24 cellular contexts compared by ENCODE assay signal in genomic region chr3:57934373-57934772, GRCh38.
"Had no signal": no experiment of that assay in that cellular context is flagged by ENCODE, and none has a peak within 500 bp of the region (broad histone marks: within the 10 kb centered on the region; RNA-seq: fewer than 3 reads in every experiment).

No MANE protein-coding gene starts in this region.

- H3K27me3 ChIP-seq: colonic mucosa, dorsolateral prefrontal cortex, esophagus muscularis mucosa, esophagus squamous epithelium, foreskin keratinocyte, gastrocnemius medialis, gastroesophageal sphincter, heart left ventricle, heart right ventricle had no signal

- H3K27ac ChIP-seq: colonic mucosa, coronary artery, dorsolateral prefrontal cortex, epithelial cell of prostate, esophagus squamous epithelium, foreskin keratinocyte, gastrocnemius medialis had no signal

- ATAC-seq: effector memory CD8-positive, alpha-beta T cell; esophagus mucosa; foreskin keratinocyte; gastrocnemius medialis; gastroesophageal sphincter; heart left ventricle; heart right ventricle had no signal

- H3K4me3 ChIP-seq: colonic mucosa, coronary artery, dorsolateral prefrontal cortex, esophagus muscularis mucosa, esophagus squamous epithelium, gastrocnemius medialis, gastroesophageal sphincter, heart left ventricle, heart right ventricle had no signal

- DNase-seq: colonic mucosa; cortex of kidney; dermis blood vessel endothelial cell; dorsolateral prefrontal cortex; effector CD4-positive, alpha-beta T cell; effector CD8-positive, alpha-beta T cell; effector memory CD4-positive, alpha-beta T cell; effector memory CD8-positive, alpha-beta T cell; endodermal cell; erythroblast; esophagus squamous epithelium; foreskin fibroblast; foreskin keratinocyte; foreskin melanocyte; gastrocnemius medialis; glutamatergic neuron; head of caudate nucleus; heart left ventricle; heart right ventricle had no signal

- H3K9me3 ChIP-seq: colonic mucosa, esophagus muscularis mucosa, esophagus squamous epithelium, gastrocnemius medialis, gastroesophageal sphincter, heart left ventricle, heart right ventricle had no signal

- H3K36me3 ChIP-seq: colonic mucosa had no signal

- H3K4me1 ChIP-seq: colonic mucosa, esophagus squamous epithelium, foreskin keratinocyte had no signal
